Comparison of ENCODE assay signal across 7 cellular contexts in genomic region chr14:35348044-35348380, GRCh38. TPM values are rescaled to one million over a fixed set of nuclear protein-coding genes. Genes with fewer than 3 reads are reported as not detected.
DNase-seq lines count a peak whose midpoint lies in the region; ATAC-seq and TF ChIP-seq lines count a peak whose summit lies in the region.
"Not testable (repeated sequence)": the region's sequence is repeated elsewhere in the genome, so short reads cannot be mapped to it uniquely, and the experiment has no call there.

No MANE protein-coding gene starts in this region.

- not testable (repeated sequence) for H3K36me3 ChIP-seq in BLaER1; GM23338 (ENCODE audit: insufficient read depth); mesendoderm (ENCODE audit: control insufficient read depth, insufficient read depth, low read length); parathyroid adenoma (ENCODE audit: control insufficient read depth, insufficient read depth, low read length)

- not testable (repeated sequence) for H4K8ac ChIP-seq in mesendoderm (ENCODE audit: low read depth, low read length)

- not testable (repeated sequence) for DNase-seq in GM23338 (ENCODE audit: low spot score); activated CD8-positive, alpha-beta T cell treated with anti-CD3 and anti-CD28 coated beads, Interleukin-2, amount 10 ng/mL, durations not matched to agents 7 days and 5 days; MCF 10A (ENCODE audit: unreplicated experiment); nephron progenitor cell
- peak; percentile 92 for DNase-seq in mesendoderm

- H4K5ac ChIP-seq in mesendoderm (ENCODE audit: low read length): not testable (repeated sequence)

- H2AFZ ChIP-seq in GM23338 (peak overlapping the region; percentile 95), parathyroid adenoma (peak overlapping the region; percentile 57)

- no CpG with 5 or more reads among the region's 6 CpGs for WGBS in mesendoderm (ENCODE audit: extremely low coverage, insufficient coverage, low lambda C conversion rate)

- H4K20me1 ChIP-seq in BLaER1; GM23338 (replicated peaks; ENCODE audit: insufficient read depth): not testable (repeated sequence)

- not testable (repeated sequence) for H2BK15ac ChIP-seq in mesendoderm (replicated peaks; ENCODE audit: low read depth)

- not testable (repeated sequence) for H3K9ac ChIP-seq in BLaER1, parathyroid adenoma
- peak overlapping the region; percentile 45 for H3K9ac ChIP-seq in mesendoderm (ENCODE audit: low read length)

- H3K4me1 ChIP-seq in BLaER1 (peaks cover 93% of the 10 kb centered on the region), GM23338 (ENCODE audit: insufficient read depth) (peaks cover 18% of the 10 kb centered on the region), mesendoderm (ENCODE audit: control insufficient read depth, low read depth, low read length) (peaks cover 21% of the 10 kb centered on the region), parathyroid adenoma (peaks cover 20% of the 10 kb centered on the region)

- H3K9me3 Mint-ChIP-seq in GM23338; activated CD8-positive, alpha-beta T cell treated with anti-CD3 and anti-CD28 coated beads, Interleukin-2, amount 10 ng/mL, durations not matched to agents 7 days and 5 days (ENCODE audit: insufficient read depth); MCF 10A (ENCODE audit: unreplicated experiment); nephron progenitor cell: not testable (repeated sequence)

- peak overlapping the region; percentile 87 for H2BK5ac ChIP-seq in mesendoderm (ENCODE audit: low read length)

- not testable (repeated sequence) for H3K27me3 Mint-ChIP-seq in GM23338 (ENCODE audit: insufficient read depth, low read depth, poor library complexity); activated CD8-positive, alpha-beta T cell treated with anti-CD3 and anti-CD28 coated beads, Interleukin-2, amount 10 ng/mL, durations not matched to agents 7 days and 5 days (ENCODE audit: low read depth); MCF 10A (ENCODE audit: insufficient read depth, unreplicated experiment); nephron progenitor cell (ENCODE audit: low read depth, poor library complexity)

- H3K4me3 ChIP-seq in BLaER1; GM23338; mesendoderm (ENCODE audit: low read length); parathyroid adenoma (ENCODE audit: low read depth, low read length): not testable (repeated sequence)

- not testable (repeated sequence) for H2AK5ac ChIP-seq in mesendoderm (ENCODE audit: low read length)

- H3K4me1 Mint-ChIP-seq in GM23338: peaks cover 33% of the 10 kb centered on the region
- peaks cover 40% of the 10 kb centered on the region for H3K4me1 Mint-ChIP-seq in activated CD8-positive, alpha-beta T cell treated with anti-CD3 and anti-CD28 coated beads, Interleukin-2, amount 10 ng/mL, durations not matched to agents 7 days and 5 days (ENCODE audit: low read depth)
- H3K4me1 Mint-ChIP-seq in MCF 10A (ENCODE audit: insufficient read depth, unreplicated experiment): not testable (repeated sequence)
- peaks cover 62% of the 10 kb centered on the region for H3K4me1 Mint-ChIP-seq in nephron progenitor cell

- H3K36me3 Mint-ChIP-seq in GM23338 (ENCODE audit: low read depth); activated CD8-positive, alpha-beta T cell treated with anti-CD3 and anti-CD28 coated beads, Interleukin-2, amount 10 ng/mL, durations not matched to agents 7 days and 5 days (ENCODE audit: low read depth); MCF 10A (ENCODE audit: insufficient read depth, unreplicated experiment); nephron progenitor cell (ENCODE audit: low read depth): not testable (repeated sequence)

- H3K79me1 ChIP-seq in mesendoderm (ENCODE audit: low read length): not testable (repeated sequence)

- not testable (repeated sequence) for TF ChIP-seq CTCF in GM23338 (conservative IDR thresholded peaks at IDR 0.05; ENCODE audit: low read depth in 2 of 2); MCF 10A (IDR thresholded peaks at IDR 0.05; ENCODE audit: unreplicated experiment); nephron progenitor cell (IDR thresholded peaks at IDR 0.05); parathyroid adenoma (IDR thresholded peaks at IDR 0.05)

- H3K79me2 ChIP-seq in GM23338 (replicated peaks; ENCODE audit: insufficient read depth); mesendoderm (ENCODE audit: control insufficient read depth, insufficient read depth, low read length); parathyroid adenoma: not testable (repeated sequence)

- not testable (repeated sequence) for ATAC-seq in GM23338; activated CD8-positive, alpha-beta T cell treated with anti-CD3 and anti-CD28 coated beads, Interleukin-2, amount 10 ng/mL, durations not matched to agents 7 days and 5 days

- 0 out of 2 replicates have a peak overlapping the region, but pooled peaks have one; percentile 12 for H3K27ac Mint-ChIP-seq in GM23338
- peak overlapping the region; percentile 58 for H3K27ac Mint-ChIP-seq in activated CD8-positive, alpha-beta T cell treated with anti-CD3 and anti-CD28 coated beads, Interleukin-2, amount 10 ng/mL, durations not matched to agents 7 days and 5 days
- H3K27ac Mint-ChIP-seq in MCF 10A (ENCODE audit: low read depth, unreplicated experiment): peak overlapping the region; percentile 57
- H3K27ac Mint-ChIP-seq in nephron progenitor cell: peak overlapping the region; percentile 75

- not testable (repeated sequence) for H3K9me2 ChIP-seq in GM23338 (ENCODE audit: insufficient read depth)

- not testable (repeated sequence) for H3K9me3 ChIP-seq in BLaER1; parathyroid adenoma (ENCODE audit: control insufficient read depth, low read length)

- H3F3A ChIP-seq in GM23338 (replicated peaks; ENCODE audit: low read depth): not testable (repeated sequence)

- not testable (repeated sequence) for H3K18ac ChIP-seq in mesendoderm (ENCODE audit: low read length)

- not testable (repeated sequence) for BruUV-seq in MCF 10A (replicated peaks; lab: Mats Ljungman, UMichigan)

- peak overlapping the region; percentile 75 for H3K56ac ChIP-seq in mesendoderm (ENCODE audit: low read length)

- H3K23ac ChIP-seq in mesendoderm (ENCODE audit: low read length): not testable (repeated sequence)

- H3K27ac ChIP-seq in BLaER1; GM23338 (ENCODE audit: low read depth): not testable (repeated sequence)
- H3K27ac ChIP-seq in mesendoderm (ENCODE audit: low read depth, low read length) (peak overlapping the region; percentile 30), parathyroid adenoma (peak overlapping the region; percentile 42)

- POLR2A ChIA-PET in activated CD8-positive, alpha-beta T cell treated with anti-CD3 and anti-CD28 coated beads, Interleukin-2, amount 10 ng/mL, durations not matched to agents 7 days and 5 days (lab: Charles Lee): not testable (repeated sequence)
- POLR2A ChIA-PET in MCF 10A (lab: Yijun Ruan, JAX): interaction anchor here (0.6 to 1.1 kb wide), 4 partner anchors 8 to 256 kb away, joined by 3 read pairs; no protein-coding TSS in a partner anchor

- H3K27me3 ChIP-seq in BLaER1; GM23338 (ENCODE audit: insufficient read depth); mesendoderm (ENCODE audit: insufficient read depth, low read length, poor library complexity); parathyroid adenoma (ENCODE audit: control insufficient read depth, insufficient read depth, low read length): not testable (repeated sequence)

- H3K4ac ChIP-seq in mesendoderm (ENCODE audit: low read depth, low read length): not testable (repeated sequence)

- H3K4me2 ChIP-seq in BLaER1: peak overlapping the region; percentile 86
- H3K4me2 ChIP-seq in GM23338; mesendoderm (ENCODE audit: low read length); parathyroid adenoma (ENCODE audit: low read length): not testable (repeated sequence)

- H2BK120ac ChIP-seq in mesendoderm (ENCODE audit: low read depth, low read length): not testable (repeated sequence)

- intact Hi-C loops in MCF 10A (cut with micrococcal nuclease): not testable (repeated sequence)

- not testable (repeated sequence) for H3K4me3 Mint-ChIP-seq in GM23338; activated CD8-positive, alpha-beta T cell treated with anti-CD3 and anti-CD28 coated beads, Interleukin-2, amount 10 ng/mL, durations not matched to agents 7 days and 5 days; MCF 10A (ENCODE audit: unreplicated experiment)
- peak overlapping the region; percentile 40 for H3K4me3 Mint-ChIP-seq in nephron progenitor cell

- CTCF ChIA-PET in activated CD8-positive, alpha-beta T cell treated with anti-CD3 and anti-CD28 coated beads, Interleukin-2, amount 10 ng/mL, durations not matched to agents 7 days and 5 days (lab: Charles Lee): not testable (repeated sequence)
- CTCF ChIA-PET in MCF 10A (lab: Yijun Ruan, JAX): interaction anchor here (0.6 kb wide), 1 partner anchor 118 kb away, joined by 3 read pairs; no protein-coding TSS in a partner anchor

RNA-seq across cellular contexts. Expression of gene PSMA6, which starts 55.8 kb away (rescaled TPM):
- 216 and 223 TPM in 2 replicates for total RNA-seq in GM23338 (2014; rRNA removed; shearing (Covaris generic))
- 296 and 300 TPM in 2 replicates for polyA plus RNA-seq in GM23338 (2016; fragmentation: Nextera tagmentation; extraction: Ambion mirVana)
- 100 to 1,000 TPM; 266 to 269 TPM for total RNA-seq in activated CD8-positive, alpha-beta T cell treated with anti-CD3 and anti-CD28 coated beads, Interleukin-2, amount 10 ng/mL, durations not matched to agents 7 days and 5 days
- total RNA-seq in MCF 10A (2022): 260 and 322 TPM in 2 replicates
- 410 TPM for polyA plus RNA-seq in mesendoderm (2013, experiment 1 of 2)
- 407 TPM for polyA plus RNA-seq in mesendoderm (2013, experiment 2 of 2)

RNA-seq across cellular contexts. Expression of gene NFKBIA, which starts 56.5 kb away (rescaled TPM):
- total RNA-seq in GM23338 (2014; rRNA removed; shearing (Covaris generic)): 25.7 and 41.3 TPM in 2 replicates
- polyA plus RNA-seq in GM23338 (2016; fragmentation: Nextera tagmentation; extraction: Ambion mirVana): 33.4 and 33.7 TPM in 2 replicates
- total RNA-seq in activated CD8-positive, alpha-beta T cell treated with anti-CD3 and anti-CD28 coated beads, Interleukin-2, amount 10 ng/mL, durations not matched to agents 7 days and 5 days: 10 to 100 TPM; 56.1 to 56.8 TPM
- total RNA-seq in MCF 10A (2022): 74.5 and 112 TPM in 2 replicates
- polyA plus RNA-seq in mesendoderm (2013, experiment 1 of 2): 49.3 TPM
- 45.6 TPM for polyA plus RNA-seq in mesendoderm (2013, experiment 2 of 2)

Comparison
In these comparisons a context has a peak if more than half of its experiments do, and no peak if none do; other contexts are left out.
1. H3K27ac Mint-ChIP-seq: peak in every context shown above with its lines; median percentile 75 in nephron progenitor cell; 58 in activated CD8-positive, alpha-beta T cell treated with anti-CD3 and anti-CD28 coated beads, Interleukin-2, amount 10 ng/mL, durations not matched to agents 7 days and 5 days; 57 in MCF 10A; 12 in GM23338.